Comparison of ENCODE assay signal across 8 cellular contexts in the genomic region with DNA sequence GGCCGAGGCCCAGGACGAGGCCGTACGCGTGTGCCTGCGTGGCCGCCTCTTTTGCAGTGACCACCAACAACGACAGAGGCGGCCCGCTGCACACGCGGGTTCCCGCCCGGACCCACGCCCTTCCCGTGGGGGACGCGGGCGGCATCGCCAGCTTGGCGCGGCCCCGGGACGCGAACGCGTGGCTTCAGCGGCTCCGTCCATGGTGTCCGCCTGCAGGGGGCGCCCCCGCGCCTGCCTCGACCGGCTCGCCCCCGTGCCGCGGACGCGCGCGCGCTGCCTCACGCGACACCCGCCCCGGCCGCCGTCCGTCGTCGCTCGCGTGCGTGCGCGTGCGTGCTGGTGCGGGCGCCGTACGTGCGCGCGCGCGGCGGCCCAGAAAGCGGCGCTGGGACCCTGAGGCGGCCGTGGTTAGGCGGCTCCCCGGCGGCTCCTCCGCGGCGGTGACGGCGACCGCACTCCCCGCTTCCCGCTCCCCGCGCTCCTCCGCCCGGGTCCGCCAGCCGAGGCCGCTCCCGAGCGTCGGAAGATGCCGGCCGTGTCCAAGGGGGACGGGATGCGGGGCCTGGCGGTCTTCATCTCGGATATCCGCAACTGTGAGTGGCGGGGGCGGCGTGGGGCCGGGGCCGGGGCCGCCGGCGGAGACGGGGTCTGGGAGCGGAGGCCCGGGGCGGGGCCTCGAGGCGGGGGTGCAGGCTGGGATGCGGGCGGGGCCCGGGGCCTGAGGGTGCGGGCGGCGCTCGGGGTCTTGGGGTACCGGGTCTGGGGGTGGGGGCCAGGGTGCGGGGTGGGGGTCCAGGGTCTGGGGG. TPM values are rescaled to one million over a fixed set of nuclear protein-coding genes. Genes with fewer than 3 reads are reported as not detected.
DNase-seq lines count a peak whose midpoint lies in the region; ATAC-seq, FAIRE-seq and TF ChIP-seq lines count a peak whose summit lies in the region.

A gene (plus strand): TSS at position 375 of the 806 bp plus-strand sequence. CDS start 152 bp downstream, at position 527.

- WGBS in hepatocyte (ENCODE audit: low lambda C conversion rate, missing lambda C conversion rate) = 13% methylated on average over 49 of the region's 124 CpGs

- H3K27ac ChIP-seq in astrocyte (ENCODE audit: low read depth, low read length) (peak within 1 kb of the TSS; percentile 68), hepatocyte (peak within 1 kb of the TSS; percentile 99)

- peaks cover 7% of the 10 kb centered on the region for H3K4me1 Mint-ChIP-seq in astrocyte (ENCODE audit: low read depth, unreplicated experiment)

- H3K36me3 ChIP-seq in astrocyte (ENCODE audit: insufficient read depth, low read length) = peaks cover 3% of the 10 kb centered on the region
- H3K36me3 ChIP-seq in hepatocyte (replicated peaks; ENCODE audit: insufficient read depth, low read depth) = no peaks in the 10 kb centered on the region

- H3K4me1 ChIP-seq in astrocyte (ENCODE audit: insufficient read depth, low read length) = no peaks in the 10 kb centered on the region
- peaks cover 18% of the 10 kb centered on the region for H3K4me1 ChIP-seq in hepatocyte (ENCODE audit: insufficient read depth)

- H3K9me3 Mint-ChIP-seq in astrocyte (ENCODE audit: unreplicated experiment) = no peaks in the 10 kb centered on the region

- TF ChIP-seq CTCF in GM12872 (IDR thresholded peaks at IDR 0.05; ENCODE audit: insufficient read depth, low read depth, low read length) = peak; percentile 70
- TF ChIP-seq CTCF in astrocyte (IDR thresholded peaks at IDR 0.05; ENCODE audit: insufficient read depth, low read depth, low read length) = peak; percentile 19
- peak; percentile 76 for TF ChIP-seq CTCF in hepatocyte (IDR thresholded peaks at IDR 0.05; ENCODE audit: poor library complexity)
- TF ChIP-seq CTCF in retinal pigment epithelial cell (conservative IDR thresholded peaks at IDR 0.05; ENCODE audit: low read depth, low read length) = peak; percentile 48

- H4K20me1 ChIP-seq in astrocyte (ENCODE audit: insufficient read depth, low read length) (peaks cover 43% of the 10 kb centered on the region), hepatocyte (ENCODE audit: insufficient read depth, poor library complexity, severe bottlenecking) (peaks cover 43% of the 10 kb centered on the region)

- H3K4me3 Mint-ChIP-seq in astrocyte (ENCODE audit: unreplicated experiment) = peak within 1 kb of the TSS; percentile 92

- H2AFZ ChIP-seq in astrocyte (ENCODE audit: low read depth, low read length) = peak within 1 kb of the TSS; percentile 63
- H2AFZ ChIP-seq in hepatocyte = peak within 1 kb of the TSS; percentile 84

- H3K9me2 ChIP-seq in hepatocyte (replicated peaks; ENCODE audit: insufficient read depth) = no peaks in the 10 kb centered on the region

- H3K4me3 ChIP-seq in astrocyte (ENCODE audit: insufficient read depth, low read depth, low read length) (peak within 1 kb of the TSS; percentile 88), hepatocyte (peak within 1 kb of the TSS; percentile 98), retinal pigment epithelial cell (ENCODE audit: low read length) (peak within 1 kb of the TSS; percentile 81)

- no peaks in the 10 kb centered on the region for H3K27me3 ChIP-seq in astrocyte (ENCODE audit: insufficient read depth, low read length)
- H3K27me3 ChIP-seq in hepatocyte = no peaks in the 10 kb centered on the region

- H3K9me3 ChIP-seq in astrocyte (ENCODE audit: insufficient read depth, low read depth, low read length) (no peaks in the 10 kb centered on the region), hepatocyte (ENCODE audit: low read depth) (no peaks in the 10 kb centered on the region)

- no peaks in the 10 kb centered on the region for H3K27me3 Mint-ChIP-seq in astrocyte (ENCODE audit: low read depth, unreplicated experiment)

- H3K4me2 ChIP-seq in astrocyte (ENCODE audit: low read length) = peak within 1 kb of the TSS; percentile 95
- peak within 1 kb of the TSS; percentile 97 for H3K4me2 ChIP-seq in hepatocyte

- DNase-seq in NCI-H1105 (lab: John Stamatoyannopoulos, UW) = peak; percentile 84
- peak; percentile 89 for DNase-seq in T-helper 9 cell
- DNase-seq in astrocyte (ENCODE audit: low read depth) = peak; percentile 76
- peak; percentile 98 for DNase-seq in hepatocyte (ENCODE audit: low spot score)
- DNase-seq in retinal pigment epithelial cell (ENCODE audit: low read depth) = peak; percentile 52

- peak within 1 kb of the TSS; percentile 28 for H3K27ac Mint-ChIP-seq in astrocyte (ENCODE audit: unreplicated experiment)

- H3K79me2 ChIP-seq in astrocyte (ENCODE audit: insufficient read depth, low read length) (peaks cover 43% of the 10 kb centered on the region), hepatocyte (peaks cover 46% of the 10 kb centered on the region)

- H3K9ac ChIP-seq in astrocyte (ENCODE audit: low read length) = peak within 1 kb of the TSS; percentile 84

- H3K36me3 Mint-ChIP-seq in astrocyte (ENCODE audit: low read depth, unreplicated experiment) = peaks cover 2% of the 10 kb centered on the region

- FAIRE-seq in astrocyte (lab: Jason Lieb, UNC) = no peak

- ATAC-seq in HG02610 (IDR thresholded peaks at IDR 0.05; ENCODE audit: unreplicated experiment) (peak; percentile 58), HG03378 (IDR thresholded peaks at IDR 0.05; ENCODE audit: unreplicated experiment) (no peak)

RNA-seq across cellular contexts. Expression of the gene that starts here (rescaled TPM):
- 105 and 110 TPM in 2 replicates for total RNA-seq in astrocyte
- total RNA-seq in hepatocyte = 57.8 and 68.0 TPM in 2 replicates
- 49.7 and 56.2 TPM in 2 replicates for polyA plus RNA-seq in hepatocyte

Comparison
In these comparisons a context has a peak if more than half of its experiments do, and no peak if none do; other contexts are left out.
1. CTCF ChIP-seq: peak in every context shown above with its lines; median percentile 76 in hepatocyte; 70 in GM12872; 48 in retinal pigment epithelial cell; 19 in astrocyte.